1 cellular context compared by ENCODE assay signal in the genomic region with DNA sequence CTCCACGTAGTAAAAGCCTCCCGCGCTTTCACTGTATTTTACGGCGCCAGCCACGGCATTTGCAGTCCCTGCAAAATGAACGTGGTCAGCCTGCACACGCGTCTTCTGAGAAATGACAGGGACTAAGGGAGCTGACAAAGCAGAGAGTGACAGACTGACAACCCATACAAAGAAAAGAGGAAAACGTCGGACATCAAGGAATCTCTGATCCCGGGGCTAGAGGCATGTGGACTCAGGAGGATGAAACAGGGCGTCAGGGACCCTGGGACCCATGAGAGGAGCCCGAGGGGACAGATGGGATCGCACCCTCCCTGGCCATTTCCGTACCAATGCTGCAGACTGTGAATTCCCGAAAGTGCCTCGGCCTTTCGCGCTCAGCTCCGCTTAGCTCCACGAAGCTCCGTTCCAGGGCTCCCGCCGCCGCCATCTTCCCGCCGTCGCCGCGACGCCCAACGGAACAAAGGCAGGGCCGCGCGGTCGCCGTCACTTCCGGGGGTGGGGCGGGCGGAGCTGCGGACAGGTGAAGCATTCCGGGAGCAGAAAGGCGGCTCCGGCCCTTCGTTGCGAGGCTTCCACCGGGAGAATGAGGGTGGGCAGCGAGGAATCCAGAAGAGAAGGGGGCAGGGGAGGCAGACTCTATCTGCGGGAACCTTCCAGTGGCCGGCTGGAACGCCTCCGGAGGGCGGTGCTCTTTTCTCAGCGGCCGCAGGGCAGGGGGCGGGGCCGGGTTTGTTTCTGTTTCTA.
A peak's percentile ranks its signal among the peaks of the same experiment; 100 is the strongest.
TF ChIP-seq lines count a peak whose summit lies in the region.

Gene NUP160, minus strand, starts transcription at position 459 of the 744 bp plus-strand sequence. Its CDS starts 32 bp downstream, at position 427.

TF ChIP-seq in HepG2, 621 proteins besides CTCF, POLR2A, EP300 and RAD21 (continued from another document and continues in another):
- TF ChIP-seq, protein P1, sequence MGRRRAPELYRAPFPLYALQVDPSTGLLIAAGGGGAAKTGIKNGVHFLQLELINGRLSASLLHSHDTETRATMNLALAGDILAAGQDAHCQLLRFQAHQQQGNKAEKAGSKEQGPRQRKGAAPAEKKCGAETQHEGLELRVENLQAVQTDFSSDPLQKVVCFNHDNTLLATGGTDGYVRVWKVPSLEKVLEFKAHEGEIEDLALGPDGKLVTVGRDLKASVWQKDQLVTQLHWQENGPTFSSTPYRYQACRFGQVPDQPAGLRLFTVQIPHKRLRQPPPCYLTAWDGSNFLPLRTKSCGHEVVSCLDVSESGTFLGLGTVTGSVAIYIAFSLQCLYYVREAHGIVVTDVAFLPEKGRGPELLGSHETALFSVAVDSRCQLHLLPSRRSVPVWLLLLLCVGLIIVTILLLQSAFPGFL (CRISPR knock-in tag; IDR thresholded peaks at IDR 0.05), result 0 out of 2 replicates have a peak, but pooled peaks have one; percentile 21
- TF ChIP-seq MTA1 (CRISPR knock-in tag; IDR thresholded peaks at IDR 0.05; ENCODE audit: borderline replicate concordance) (no peak), SKI (IDR thresholded peaks at IDR 0.05; ENCODE audit: partially characterized antibody) (peak; percentile 9), XRCC5 (optimal IDR thresholded peaks at IDR 0.05; ENCODE audit: low read length) (peak; percentile 62), JARID2 (CRISPR knock-in tag; IDR thresholded peaks at IDR 0.05; ENCODE audit: insufficient replicate concordance) (no peak), RARA (CRISPR knock-in tag; IDR thresholded peaks at IDR 0.05) (peak; percentile 33; the same call in 1 of the 2 replicates), ZNF713 (CRISPR knock-in tag; IDR thresholded peaks at IDR 0.05) (no peak), DMAP1 (CRISPR knock-in tag; IDR thresholded peaks at IDR 0.05) (peak; percentile 96), KDM3A (CRISPR knock-in tag; IDR thresholded peaks at IDR 0.05; ENCODE audit: low read depth) (peak; percentile 64; the same call in 1 of the 2 replicates), ZNF224 (CRISPR knock-in tag; IDR thresholded peaks at IDR 0.05) (no peak; the same call in 1 of the 2 replicates), MAFG (CRISPR knock-in tag; IDR thresholded peaks at IDR 0.05) (no peak), ZBTB43 (CRISPR knock-in tag; conservative IDR thresholded peaks at IDR 0.05) (peak; percentile 52; the same call in 1 of the 2 replicates), KDM5A (IDR thresholded peaks at IDR 0.05; ENCODE audit: borderline replicate concordance, low read length) (peak; percentile 87), ZFP90 (CRISPR knock-in tag; IDR thresholded peaks at IDR 0.05; ENCODE audit: borderline replicate concordance) (peak; percentile 83), ZNF280D (CRISPR knock-in tag; IDR thresholded peaks at IDR 0.05) (peak; percentile 70; the same call in 1 of the 2 replicates), TP53 (CRISPR knock-in tag; conservative IDR thresholded peaks at IDR 0.05) (peak; percentile 73; the same call in 1 of the 2 replicates), ZNF260 (CRISPR knock-in tag; IDR thresholded peaks at IDR 0.05; ENCODE audit: borderline replicate concordance, low read depth) (no peak), CAMTA2 (CRISPR knock-in tag; IDR thresholded peaks at IDR 0.05; ENCODE audit: borderline replicate concordance) (peak; percentile 19; the same call in 1 of the 2 replicates), ZNF263 (CRISPR knock-in tag; IDR thresholded peaks at IDR 0.05) (0 out of 2 replicates have a peak, but pooled peaks have one; percentile 27), ZMAT3 (CRISPR knock-in tag; conservative IDR thresholded peaks at IDR 0.05) (peak; percentile 69; the same call in 1 of the 2 replicates), ZNF773 (CRISPR knock-in tag; IDR thresholded peaks at IDR 0.05; ENCODE audit: borderline replicate concordance) (peak; percentile 73; the same call in 1 of the 2 replicates), CBX2 (IDR thresholded peaks at IDR 0.05; ENCODE audit: low read depth, low read length) (no peak), CBX2 (CRISPR knock-in tag; IDR thresholded peaks at IDR 0.05; ENCODE audit: low read depth) (0 out of 2 replicates have a peak, but pooled peaks have one; percentile 26), ZNF709 (CRISPR knock-in tag; IDR thresholded peaks at IDR 0.05) (peak; percentile 48; the same call in 1 of the 2 replicates), ZNF891 (CRISPR knock-in tag; IDR thresholded peaks at IDR 0.05) (peak; percentile 62), SNAPC4 (CRISPR knock-in tag; IDR thresholded peaks at IDR 0.05) (peak; percentile 59; the same call in 1 of the 2 replicates), ZNF749 (CRISPR knock-in tag; IDR thresholded peaks at IDR 0.05; ENCODE audit: borderline replicate concordance) (peak; percentile 91), GFI1 (CRISPR knock-in tag; IDR thresholded peaks at IDR 0.05; ENCODE audit: borderline replicate concordance) (peak; percentile 69; the same call in 1 of the 2 replicates)
- TF ChIP-seq, protein P2, sequence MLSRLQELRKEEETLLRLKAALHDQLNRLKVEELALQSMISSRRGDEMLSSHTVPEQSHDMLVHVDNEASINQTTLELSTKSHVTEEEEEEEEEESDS (CRISPR knock-in tag; IDR thresholded peaks at IDR 0.05; ENCODE audit: borderline replicate concordance), result peak; percentile 93; the same call in 1 of the 2 replicates
- TF ChIP-seq, protein P3, sequence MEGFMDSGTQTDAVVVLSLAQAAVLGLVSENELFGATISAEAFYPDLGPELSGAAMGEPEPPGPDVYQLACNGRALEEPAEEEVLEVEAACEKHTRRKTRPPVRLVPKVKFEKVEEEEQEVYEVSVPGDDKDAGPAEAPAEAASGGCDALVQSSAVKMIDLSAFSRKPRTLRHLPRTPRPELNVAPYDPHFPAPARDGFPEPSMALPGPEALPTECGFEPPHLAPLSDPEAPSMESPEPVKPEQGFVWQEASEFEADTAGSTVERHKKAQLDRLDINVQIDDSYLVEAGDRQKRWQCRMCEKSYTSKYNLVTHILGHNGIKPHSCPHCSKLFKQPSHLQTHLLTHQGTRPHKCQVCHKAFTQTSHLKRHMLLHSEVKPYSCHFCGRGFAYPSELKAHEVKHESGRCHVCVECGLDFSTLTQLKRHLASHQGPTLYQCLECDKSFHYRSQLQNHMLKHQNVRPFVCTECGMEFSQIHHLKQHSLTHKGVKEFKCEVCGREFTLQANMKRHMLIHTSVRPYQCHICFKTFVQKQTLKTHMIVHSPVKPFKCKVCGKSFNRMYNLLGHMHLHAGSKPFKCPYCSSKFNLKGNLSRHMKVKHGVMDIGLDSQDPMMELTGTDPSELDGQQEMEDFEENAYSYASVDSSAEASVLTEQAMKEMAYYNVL (CRISPR knock-in tag; IDR thresholded peaks at IDR 0.05; ENCODE audit: borderline replicate concordance), result peak; percentile 70; the same call in 1 of the 2 replicates
- TF ChIP-seq, protein P4, sequence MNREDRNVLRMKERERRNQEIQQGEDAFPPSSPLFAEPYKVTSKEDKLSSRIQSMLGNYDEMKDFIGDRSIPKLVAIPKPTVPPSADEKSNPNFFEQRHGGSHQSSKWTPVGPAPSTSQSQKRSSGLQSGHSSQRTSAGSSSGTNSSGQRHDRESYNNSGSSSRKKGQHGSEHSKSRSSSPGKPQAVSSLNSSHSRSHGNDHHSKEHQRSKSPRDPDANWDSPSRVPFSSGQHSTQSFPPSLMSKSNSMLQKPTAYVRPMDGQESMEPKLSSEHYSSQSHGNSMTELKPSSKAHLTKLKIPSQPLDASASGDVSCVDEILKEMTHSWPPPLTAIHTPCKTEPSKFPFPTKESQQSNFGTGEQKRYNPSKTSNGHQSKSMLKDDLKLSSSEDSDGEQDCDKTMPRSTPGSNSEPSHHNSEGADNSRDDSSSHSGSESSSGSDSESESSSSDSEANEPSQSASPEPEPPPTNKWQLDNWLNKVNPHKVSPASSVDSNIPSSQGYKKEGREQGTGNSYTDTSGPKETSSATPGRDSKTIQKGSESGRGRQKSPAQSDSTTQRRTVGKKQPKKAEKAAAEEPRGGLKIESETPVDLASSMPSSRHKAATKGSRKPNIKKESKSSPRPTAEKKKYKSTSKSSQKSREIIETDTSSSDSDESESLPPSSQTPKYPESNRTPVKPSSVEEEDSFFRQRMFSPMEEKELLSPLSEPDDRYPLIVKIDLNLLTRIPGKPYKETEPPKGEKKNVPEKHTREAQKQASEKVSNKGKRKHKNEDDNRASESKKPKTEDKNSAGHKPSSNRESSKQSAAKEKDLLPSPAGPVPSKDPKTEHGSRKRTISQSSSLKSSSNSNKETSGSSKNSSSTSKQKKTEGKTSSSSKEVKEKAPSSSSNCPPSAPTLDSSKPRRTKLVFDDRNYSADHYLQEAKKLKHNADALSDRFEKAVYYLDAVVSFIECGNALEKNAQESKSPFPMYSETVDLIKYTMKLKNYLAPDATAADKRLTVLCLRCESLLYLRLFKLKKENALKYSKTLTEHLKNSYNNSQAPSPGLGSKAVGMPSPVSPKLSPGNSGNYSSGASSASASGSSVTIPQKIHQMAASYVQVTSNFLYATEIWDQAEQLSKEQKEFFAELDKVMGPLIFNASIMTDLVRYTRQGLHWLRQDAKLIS (CRISPR knock-in tag; IDR thresholded peaks at IDR 0.05), result no peak
